8 cellular contexts compared by ENCODE assay signal in the genomic region with DNA sequence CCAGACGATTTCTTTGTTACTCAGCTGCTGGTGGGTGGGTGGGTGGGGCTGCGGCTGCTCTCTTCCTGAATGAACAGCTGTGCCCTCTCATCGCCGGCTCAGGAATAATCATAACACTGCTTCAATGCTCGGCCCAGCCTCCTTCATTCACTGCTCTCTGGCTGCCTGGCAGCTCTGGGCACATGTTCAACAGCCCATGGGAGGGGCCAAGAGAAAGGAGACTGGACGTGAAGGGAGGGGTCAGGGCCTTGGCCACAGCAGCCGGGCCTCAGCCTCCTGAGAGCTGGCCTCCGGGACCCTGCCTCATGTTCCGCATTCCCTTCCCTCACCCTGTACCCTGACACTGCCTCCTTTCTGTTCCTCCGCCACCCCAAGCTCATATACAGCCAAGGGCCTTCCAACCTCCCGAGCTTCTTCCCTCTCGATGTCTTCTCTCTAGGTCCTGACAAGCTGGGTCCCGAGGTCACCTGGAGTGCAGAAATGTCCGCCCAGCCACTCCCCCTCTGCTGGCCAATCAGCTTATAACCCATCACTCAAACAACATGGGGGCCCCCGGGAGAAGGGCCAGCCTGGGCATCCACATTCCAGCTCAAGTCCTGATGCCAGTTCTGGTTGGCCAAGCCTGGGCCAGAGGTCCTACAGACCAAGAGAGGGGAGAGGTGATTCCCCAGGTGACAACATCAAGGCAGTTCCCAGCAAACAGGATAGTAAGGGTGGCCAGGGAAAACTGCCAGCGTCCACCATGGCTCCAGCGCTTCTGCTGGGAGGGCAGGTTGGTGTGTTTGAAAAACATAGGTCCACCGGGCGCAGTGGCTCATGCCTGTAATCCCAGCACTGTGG. TPM values are rescaled to one million over a fixed set of nuclear protein-coding genes. Genes with fewer than 3 reads are reported as not detected.
DNase-seq lines count a peak whose midpoint lies in the region; ATAC-seq and TF ChIP-seq lines count a peak whose summit lies in the region.

No MANE protein-coding gene starts in this region.

- ATAC-seq in GM21786 (IDR thresholded peaks at IDR 0.05; ENCODE audit: unreplicated experiment) (no peak), HG03571 (IDR thresholded peaks at IDR 0.05; ENCODE audit: unreplicated experiment) (no peak)

- no peaks in the 10 kb centered on the region for H3K27me3 Mint-ChIP-seq in chondrocyte (ENCODE audit: low read depth)
- no peaks in the 10 kb centered on the region for H3K27me3 Mint-ChIP-seq in mesothelial cell of epicardium (ENCODE audit: low read depth)

- H3K36me3 Mint-ChIP-seq in chondrocyte (ENCODE audit: low read depth) (no peaks in the 10 kb centered on the region), mesothelial cell of epicardium (no peaks in the 10 kb centered on the region)

- TF ChIP-seq CTCF in AG10803 (conservative IDR thresholded peaks at IDR 0.05; ENCODE audit: low read length) (no peak), chondrocyte (IDR thresholded peaks at IDR 0.05) (no peak), mesothelial cell of epicardium (IDR thresholded peaks at IDR 0.05; ENCODE audit: unreplicated experiment) (no peak)

- peak overlapping the region; percentile 85 for H3K27ac Mint-ChIP-seq in chondrocyte (ENCODE audit: unreplicated experiment)
- H3K27ac Mint-ChIP-seq in mesothelial cell of epicardium = peak overlapping the region; percentile 83

- H3K4me3 Mint-ChIP-seq in chondrocyte (ENCODE audit: unreplicated experiment) (no peak overlapping the region), mesothelial cell of epicardium (no peak overlapping the region)

- H3K9me3 Mint-ChIP-seq in chondrocyte (ENCODE audit: low read depth) (no peaks in the 10 kb centered on the region), mesothelial cell of epicardium (no peaks in the 10 kb centered on the region)

- DNase-seq in AG10803 (ENCODE audit: low read depth) (peak; percentile 80), NCI-H1092 (lab: John Stamatoyannopoulos, UW) (peak; percentile 69), chondrocyte (ENCODE audit: low spot score) (no peak), mesothelial cell of epicardium (ENCODE audit: low spot score in 2 of 2, unreplicated experiment in 2 of 2) (no peak), DMS79 treated with DMSO at 0.1 percent for 48 hours (lab: John Stamatoyannopoulos, UW) (no peak)
- DNase-seq in stimulated activated CD8-positive, alpha-beta memory T cell treated with anti-CD3 and anti-CD28 coated beads, Interleukin-4, amount 100 ng/mL, for 48 hours = no peak

- no peak overlapping the region for H3K4me3 ChIP-seq in AG10803 (ENCODE audit: low read length)

- peaks cover 56% of the 10 kb centered on the region for H3K4me1 Mint-ChIP-seq in chondrocyte (ENCODE audit: low read depth)
- peaks cover 64% of the 10 kb centered on the region for H3K4me1 Mint-ChIP-seq in mesothelial cell of epicardium

RNA-seq across cellular contexts. Expression of gene CSDC2, which starts 3.2 kb away (rescaled TPM):
- total RNA-seq in chondrocyte (12.7 to 21.7 TPM (median 20.9 TPM) in 3 replicates), mesothelial cell of epicardium (15.6 to 18.3 TPM (median 17.7 TPM) in 3 replicates)

RNA-seq across cellular contexts. Expression of gene POLR3H, which starts 13.4 kb away (rescaled TPM):
- total RNA-seq in chondrocyte = 39.6 to 57.3 TPM (median 41.5 TPM) in 3 replicates
- 41.0 to 47.4 TPM (median 46.6 TPM) in 3 replicates for total RNA-seq in mesothelial cell of epicardium

RNA-seq across cellular contexts. Expression of gene PMM1, which starts 32.0 kb away (rescaled TPM):
- total RNA-seq in chondrocyte (39.3 to 48.2 TPM (median 47.1 TPM) in 3 replicates), mesothelial cell of epicardium (24.4 to 26.2 TPM (median 25.8 TPM) in 3 replicates)

Comparison
In these comparisons a context has a peak if more than half of its experiments do, and no peak if none do; other contexts are left out.
1. DNase-seq: peak in AG10803 (single experiment) and NCI-H1092 (single experiment); none in chondrocyte (single experiment), mesothelial cell of epicardium (0 of 2), DMS79 treated with DMSO at 0.1 percent for 48 hours (single experiment) and stimulated activated CD8-positive, alpha-beta memory T cell treated with anti-CD3 and anti-CD28 coated beads, Interleukin-4, amount 100 ng/mL, for 48 hours (single experiment).